Comparison of ENCODE assay signal across 14 cellular contexts in the genomic region with DNA sequence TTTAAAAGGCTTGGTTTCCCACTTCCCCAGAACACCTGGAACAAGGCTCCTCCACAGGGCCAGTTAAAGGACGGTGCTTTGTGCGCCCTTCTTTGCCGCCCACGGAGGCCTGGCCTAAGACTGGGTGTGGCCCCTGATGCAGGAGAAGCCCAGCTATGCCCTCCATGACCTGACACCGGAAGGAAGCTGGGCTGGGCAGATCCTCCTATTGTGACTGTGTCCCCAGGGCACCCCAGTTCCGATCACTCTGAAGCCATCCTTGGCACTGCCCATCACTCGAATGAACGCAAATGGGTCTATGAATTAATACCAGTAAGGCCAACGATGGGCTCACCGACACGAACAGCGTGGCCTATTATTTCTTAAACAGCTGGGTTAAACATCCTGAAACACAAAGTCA.
"Had no signal": no experiment of that assay in that cellular context is flagged by ENCODE, and none has a peak within 500 bp of the region (broad histone marks: within the 10 kb centered on the region; RNA-seq: fewer than 3 reads in every experiment).

No MANE protein-coding gene starts in this region.

- H3K4me3 Mint-ChIP-seq: natural killer cell, type B pancreatic cell had no signal

- H3K9me3 Mint-ChIP-seq: natural killer cell, type B pancreatic cell had no signal

- ATAC-seq: esophagus mucosa, left lung, natural killer cell had no signal

- DNase-seq: activated CD8-positive, alpha-beta memory T cell treated with anti-CD3 and anti-CD28 coated beads for 24 hours; activated gamma-delta T cell treated with Interleukin-2 at 50 U/mL for 16 hours; hippocampal formation; kidney; left lung; mesenchymal stem cell; natural killer cell; SK-N-SH; stimulated activated CD4-positive, alpha-beta T cell treated with anti-CD3 and anti-CD28 coated beads, Interleukin-2, amount 100 ng/mL, for 48 hours; stimulated activated naive CD4-positive, alpha-beta T cell treated with Interleukin-2 at 50 U/mL for 16 hours; WERI-Rb-1 had no signal

- H3K27ac Mint-ChIP-seq: type B pancreatic cell had no signal

- H3K9me3 ChIP-seq: adrenal gland, left lung, SK-N-SH had no signal

- H3K27me3 Mint-ChIP-seq: type B pancreatic cell had no signal

- H3K27ac ChIP-seq: WERI-Rb-1 had no signal
